ENCODE assay signal across 18 cellular contexts in genomic region chr11:58914821-58915543, GRCh38. TPM values are rescaled to one million over a fixed set of nuclear protein-coding genes. Genes with fewer than 3 reads are reported as not detected.
"Had no signal": no experiment of that assay in that cellular context is flagged by ENCODE, and none has a peak within 500 bp of the region (broad histone marks: within the 10 kb centered on the region; RNA-seq: fewer than 3 reads in every experiment).

No MANE protein-coding gene starts in this region.

- ATAC-seq: activated CD4-positive, alpha-beta T cell treated with anti-CD3 and anti-CD28 coated beads for 36 hours; activated naive CD4-positive, alpha-beta T cell treated with anti-CD3 and anti-CD28 coated beads, Interleukin-2, amount 50 U/mL, for 72 hours; gastroesophageal sphincter; right lobe of liver; T-helper 17 cell had no signal

- H3K4me1 Mint-ChIP-seq: activated CD4-positive, alpha-beta memory T cell treated with anti-CD3 and anti-CD28 coated beads, Interleukin-2, amount 10 ng/mL, durations not matched to agents 7 days and 5 days; activated CD4-positive, alpha-beta T cell treated with anti-CD3 and anti-CD28 coated beads for 36 hours; T-helper 17 cell had no signal

- H3K36me3 Mint-ChIP-seq: type B pancreatic cell had no signal

- H3K4me3 ChIP-seq: dorsolateral prefrontal cortex, gastroesophageal sphincter, lung, right lobe of liver had no signal

- H3K27ac Mint-ChIP-seq: activated CD4-positive, alpha-beta memory T cell treated with anti-CD3 and anti-CD28 coated beads, Interleukin-2, amount 10 ng/mL, durations not matched to agents 7 days and 5 days; activated CD4-positive, alpha-beta T cell treated with anti-CD3 and anti-CD28 coated beads for 36 hours; activated naive CD4-positive, alpha-beta T cell treated with anti-CD3 and anti-CD28 coated beads, Interleukin-2, amount 50 U/mL, for 72 hours; activated T-cell treated with anti-CD3 and anti-CD28 coated beads, Interleukin-2, amount 50 U/mL, for 24 hours; stimulated activated naive CD8-positive, alpha-beta T cell treated with anti-CD3 and anti-CD28 coated beads, Interleukin-15, Interleukin-2, amounts not matched to agents 100 ng/mL and 50 ng/mL, for 24 hours; T-helper 17 cell; type B pancreatic cell had no signal

- H3K4me3 Mint-ChIP-seq: activated CD4-positive, alpha-beta memory T cell treated with anti-CD3 and anti-CD28 coated beads, Interleukin-2, amount 10 ng/mL, durations not matched to agents 7 days and 5 days; activated CD4-positive, alpha-beta T cell treated with anti-CD3 and anti-CD28 coated beads for 36 hours; activated T-cell treated with anti-CD3 and anti-CD28 coated beads, Interleukin-2, amount 50 U/mL, for 24 hours; stimulated activated naive CD8-positive, alpha-beta T cell treated with anti-CD3 and anti-CD28 coated beads, Interleukin-15, Interleukin-2, amounts not matched to agents 100 ng/mL and 50 ng/mL, for 24 hours; T-helper 17 cell; type B pancreatic cell had no signal

- DNase-seq: activated CD4-positive, alpha-beta memory T cell treated with anti-CD3 and anti-CD28 coated beads, Interleukin-2, amount 10 ng/mL, durations not matched to agents 7 days and 5 days; activated CD4-positive, alpha-beta T cell treated with anti-CD3 and anti-CD28 coated beads for 36 hours; activated effector memory CD4-positive, alpha-beta T cell treated with anti-CD3 and anti-CD28 coated beads, Interleukin-2, amount 50 U/mL, for 16 hours; activated T-cell treated with anti-CD3 and anti-CD28 coated beads, Interleukin-2, amount 50 U/mL, for 24 hours; amygdala; dorsolateral prefrontal cortex; midbrain; right lobe of liver; T-helper 17 cell; WERI-Rb-1 had no signal

RNA-seq across cellular contexts. Expression of gene GLYATL1, which starts 24.3 kb away (rescaled TPM):
- total RNA-seq: activated CD4-positive, alpha-beta memory T cell treated with anti-CD3 and anti-CD28 coated beads, Interleukin-2, amount 10 ng/mL, durations not matched to agents 7 days and 5 days; activated naive CD4-positive, alpha-beta T cell treated with anti-CD3 and anti-CD28 coated beads, Interleukin-2, amount 50 U/mL, for 72 hours; chondrocyte; myocyte; pulmonary artery endothelial cell; T-helper 17 cell had no signal
